In the genomic region with DNA sequence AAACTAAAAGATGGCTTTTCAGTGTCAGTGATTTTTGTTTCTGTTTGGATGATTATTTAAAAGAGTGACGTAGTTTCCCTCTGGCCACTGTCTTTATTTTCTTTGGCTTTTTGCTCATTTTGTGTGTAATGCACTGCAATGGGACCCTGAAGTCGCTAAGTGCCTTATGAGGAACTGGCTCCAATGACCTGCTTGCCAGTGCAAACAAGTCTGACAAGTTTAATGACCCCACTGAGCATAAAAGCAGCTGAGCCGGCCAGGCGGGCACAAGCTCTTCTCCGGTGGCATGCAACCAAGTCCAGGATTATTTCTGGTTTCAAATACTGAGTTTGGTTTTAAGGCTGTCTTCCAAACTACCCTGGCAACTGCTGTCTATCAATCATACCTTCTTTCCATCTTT, we compare ENCODE assay signal across 12 cellular contexts. TPM values are rescaled to one million over a fixed set of nuclear protein-coding genes. Genes with fewer than 3 reads are reported as not detected.
A peak's percentile ranks its signal among the peaks of the same experiment; 100 is the strongest.
DNase-seq lines count a peak whose midpoint lies in the region; ATAC-seq and TF ChIP-seq lines count a peak whose summit lies in the region.
"Had no signal": no experiment of that assay in that cellular context is flagged by ENCODE, and none has a peak within 500 bp of the region (broad histone marks: within the 10 kb centered on the region; RNA-seq: fewer than 3 reads in every experiment).

No MANE protein-coding gene starts in this region.

- DNase-seq in AG08395 (ENCODE audit: low spot score) = peak; percentile 10
- DNase-seq in LoVo (ENCODE audit: low spot score) = peak; percentile 5
- peak; percentile 62 for DNase-seq in dermis blood vessel endothelial cell
- DNase-seq in lower lobe of right lung = peak; percentile 52
- DNase-seq in A673 (ENCODE audit: low spot score) = no peak
- DNase-seq in stimulated activated naive CD4-positive, alpha-beta T cell treated with Interleukin-2 at 50 U/mL for 16 hours (lab: John Stamatoyannopoulos, UW) = no peak
- no peak for DNase-seq in activated T-cell treated with anti-CD3 and anti-CD28 coated beads, Interleukin-2, amount 50 U/mL, for 1 hour
- DNase-seq: activated naive CD4-positive, alpha-beta T cell treated with anti-CD3 and anti-CD28 coated beads, Interleukin-2, amount 10 ng/mL, durations not matched to agents 7 days and 5 days; mesendoderm had no signal

- POLR2A ChIA-PET in A673 (lab: Charles Lee; ENCODE audit: low non-redundant PET) = no interaction called here

- H3K36me3 ChIP-seq in lower lobe of right lung (no peaks in the 10 kb centered on the region), A673 (ENCODE audit: insufficient read depth, low read length, poor library complexity, severe bottlenecking) (no peaks in the 10 kb centered on the region)

- H3K4me3 ChIP-seq in lower lobe of right lung (no peak overlapping the region), A673 (ENCODE audit: low read depth, low read length, poor library complexity, severe bottlenecking) (no peak overlapping the region)

- TF ChIP-seq CTCF in lower lobe of right lung (IDR thresholded peaks at IDR 0.05) (no peak), A673 (conservative IDR thresholded peaks at IDR 0.05; ENCODE audit: low read depth, low read length) (no peak)

- no peaks in the 10 kb centered on the region for H3K27me3 ChIP-seq in lower lobe of right lung (ENCODE audit: low read depth)
- H3K27me3 ChIP-seq in A673 (replicated peaks; ENCODE audit: insufficient read depth, low read depth, low read length, poor library complexity) = no peaks in the 10 kb centered on the region

- H3K27ac ChIP-seq in lower lobe of right lung = no peak overlapping the region
- no peak overlapping the region for H3K27ac ChIP-seq in A673 (ENCODE audit: low read depth, low read length, poor library complexity, severe bottlenecking)
- H3K27ac ChIP-seq: KMS-11 had no signal

- BruUV-seq in A673 (replicated peaks; lab: Mats Ljungman, UMichigan) = no TSS peak

- CTCF ChIA-PET in A673 (lab: Charles Lee) = no interaction called here

- intact Hi-C loops in lower lobe of right lung (cut with DNase I) = no loop called here
- intact Hi-C loops in A673 (cut with micrococcal nuclease; ENCODE audit: unreplicated experiment) = no loop called here

- H3K9me3 ChIP-seq in lower lobe of right lung = no peaks in the 10 kb centered on the region
- no peaks in the 10 kb centered on the region for H3K9me3 ChIP-seq in A673 (ENCODE audit: low read depth, low read length, poor library complexity, severe bottlenecking)

- H3K4me1 ChIP-seq in lower lobe of right lung (no peaks in the 10 kb centered on the region), A673 (ENCODE audit: insufficient read depth, low read length, poor library complexity, severe bottlenecking) (no peaks in the 10 kb centered on the region)

- ATAC-seq in lower lobe of right lung (peak; percentile 66 to 80), HG02588 (IDR thresholded peaks at IDR 0.05; ENCODE audit: unreplicated experiment) (no peak)

RNA-seq across cellular contexts. Expression of a gene that starts 15.6 kb away (rescaled TPM):
- total RNA-seq in dermis blood vessel endothelial cell (16.8 and 34.9 TPM in 2 replicates), lower lobe of right lung (15.6 TPM), A673 (2021) (2.7 and 3.8 TPM in 2 replicates)
- total RNA-seq: B cell had no signal

Comparison
In these comparisons a context has a peak if more than half of its experiments do, and no peak if none do; other contexts are left out.
1. DNase-seq: peak in AG08395 (single experiment), LoVo (single experiment), dermis blood vessel endothelial cell (single experiment) and lower lobe of right lung (single experiment); none in A673 (single experiment), stimulated activated naive CD4-positive, alpha-beta T cell treated with Interleukin-2 at 50 U/mL for 16 hours (single experiment) and activated T-cell treated with anti-CD3 and anti-CD28 coated beads, Interleukin-2, amount 50 U/mL, for 1 hour (single experiment).